In the genomic region with DNA sequence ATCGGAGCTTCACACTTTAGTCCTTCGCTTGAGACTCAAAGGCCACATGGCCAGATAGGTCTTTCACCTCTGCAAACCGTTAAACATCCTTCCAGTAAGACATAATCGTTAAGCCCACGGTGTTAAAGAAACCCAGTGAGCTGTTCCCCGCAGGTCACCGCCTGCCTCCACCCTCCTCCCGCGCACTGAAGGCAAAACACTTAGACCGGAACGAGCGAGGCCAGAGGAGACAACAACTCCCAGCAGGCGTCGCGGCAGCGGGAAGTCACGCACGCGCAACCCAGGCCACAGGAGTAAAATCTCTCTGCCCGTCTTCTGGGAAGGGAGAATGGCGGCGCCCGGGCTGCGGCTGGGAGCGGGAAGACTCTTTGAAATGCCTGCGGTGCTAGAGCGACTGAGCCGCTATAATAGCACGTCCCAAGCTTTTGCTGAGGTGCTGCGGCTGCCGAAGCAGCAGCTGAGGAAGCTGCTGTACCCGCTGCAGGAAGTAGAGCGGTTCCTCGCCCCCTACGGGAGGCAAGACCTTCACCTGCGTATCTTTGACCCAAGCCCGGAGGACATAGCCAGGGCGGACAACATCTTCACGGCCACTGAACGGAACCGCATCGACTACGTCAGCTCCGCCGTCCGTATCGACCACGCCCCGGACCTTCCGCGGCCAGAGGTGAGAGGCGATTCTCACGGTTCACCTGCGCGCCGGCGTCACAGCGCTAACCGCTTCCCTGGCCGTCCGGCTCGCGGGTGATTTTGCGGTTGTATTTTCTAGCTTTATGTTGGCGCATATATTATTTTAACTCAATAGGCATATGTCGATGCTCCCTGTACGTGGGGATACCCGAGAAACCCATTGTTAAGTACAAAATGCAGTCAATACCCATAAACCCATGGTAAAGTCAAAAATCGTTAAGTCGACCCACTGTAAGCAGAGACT, we compare ENCODE assay signal across 1 cellular context.
A peak's percentile ranks its signal among the peaks of the same experiment; 100 is the strongest.
TF ChIP-seq lines count a peak whose summit lies in the region.

Gene GTPBP8 (plus strand): TSS at position 313 of the 931 bp plus-strand sequence. CDS start 16 bp downstream, at position 329.

TF ChIP-seq in GM12878, 131 proteins besides CTCF, POLR2A, EP300 and RAD21 (continued from another document and continues in another):
- peak; percentile 94 for TF ChIP-seq YY1 (IDR thresholded peaks at IDR 0.05; ENCODE audit: low read depth, low read length)
- peak; percentile 35; the same call in 1 of the 2 replicates for TF ChIP-seq SIN3A (IDR thresholded peaks at IDR 0.05; ENCODE audit: low read depth, low read length)
- TF ChIP-seq MTA3 (IDR thresholded peaks at IDR 0.05; ENCODE audit: borderline replicate concordance, low read length): no peak
- 0 out of 2 replicates have a peak, but pooled peaks have one; percentile 68 for TF ChIP-seq HDGF (IDR thresholded peaks at IDR 0.05)
- no peak for TF ChIP-seq SMC3 (IDR thresholded peaks at IDR 0.05; ENCODE audit: borderline replicate concordance, low read length)
- TF ChIP-seq TARDBP (IDR thresholded peaks at IDR 0.05; ENCODE audit: borderline replicate concordance): peak; percentile 34; the same call in 1 of the 2 replicates
- TF ChIP-seq HCFC1 (IDR thresholded peaks at IDR 0.05; ENCODE audit: low read length): peak; percentile 67
- TF ChIP-seq HDAC2 (IDR thresholded peaks at IDR 0.05): no peak
- peak; percentile 77; the same call in 1 of the 2 replicates for TF ChIP-seq MTA2 (IDR thresholded peaks at IDR 0.05; ENCODE audit: low read depth)
- peak; percentile 96 for TF ChIP-seq NBN (IDR thresholded peaks at IDR 0.05)
- TF ChIP-seq DPF2 (IDR thresholded peaks at IDR 0.05): peak; percentile 83
- no peak for TF ChIP-seq BCLAF1 (IDR thresholded peaks at IDR 0.05)
- peak; percentile 37; the same call in 1 of the 2 replicates for TF ChIP-seq MXI1 (IDR thresholded peaks at IDR 0.05; ENCODE audit: low read depth, low read length)
- TF ChIP-seq RCOR1 (conservative IDR thresholded peaks at IDR 0.05; ENCODE audit: low read depth, low read length): 0 out of 2 replicates have a peak, but pooled peaks have one; percentile 28
- TF ChIP-seq NFYA (IDR thresholded peaks at IDR 0.05; ENCODE audit: borderline replicate concordance, low read depth, low read length): no peak
- no peak for TF ChIP-seq CHD1 (IDR thresholded peaks at IDR 0.05; ENCODE audit: low read depth, low read length)
- peak; percentile 69; the same call in 1 of the 2 replicates for TF ChIP-seq ZBED1 (IDR thresholded peaks at IDR 0.05; ENCODE audit: borderline replicate concordance)
- no peak for TF ChIP-seq TCF3 (IDR thresholded peaks at IDR 0.05; ENCODE audit: borderline replicate concordance, insufficient read depth, low read depth, low read length)
- TF ChIP-seq SRF (IDR thresholded peaks at IDR 0.05; ENCODE audit: low read depth in 2 of 2, low read length in 2 of 2): 0 out of 4 replicates have a peak, but pooled peaks of 1 of the 2 experiments have one; percentile 1
- peak; percentile 55 for TF ChIP-seq TAF1 (IDR thresholded peaks at IDR 0.05; ENCODE audit: borderline replicate concordance, low read depth, low read length)
- TF ChIP-seq NR2C1 (IDR thresholded peaks at IDR 0.05): peak; percentile 60
- TF ChIP-seq RUNX3 (IDR thresholded peaks at IDR 0.05; ENCODE audit: low read length): peak; percentile 85
- no peak for TF ChIP-seq WRNIP1 (IDR thresholded peaks at IDR 0.05; ENCODE audit: borderline replicate concordance, low read depth, low read length)
- peak; percentile 93 for TF ChIP-seq POLR2AphosphoS5 (IDR thresholded peaks at IDR 0.05; ENCODE audit: low read length)
- no peak for TF ChIP-seq ZBTB4 (CRISPR knock-in tag; IDR thresholded peaks at IDR 0.05)
- TF ChIP-seq, protein P1, sequence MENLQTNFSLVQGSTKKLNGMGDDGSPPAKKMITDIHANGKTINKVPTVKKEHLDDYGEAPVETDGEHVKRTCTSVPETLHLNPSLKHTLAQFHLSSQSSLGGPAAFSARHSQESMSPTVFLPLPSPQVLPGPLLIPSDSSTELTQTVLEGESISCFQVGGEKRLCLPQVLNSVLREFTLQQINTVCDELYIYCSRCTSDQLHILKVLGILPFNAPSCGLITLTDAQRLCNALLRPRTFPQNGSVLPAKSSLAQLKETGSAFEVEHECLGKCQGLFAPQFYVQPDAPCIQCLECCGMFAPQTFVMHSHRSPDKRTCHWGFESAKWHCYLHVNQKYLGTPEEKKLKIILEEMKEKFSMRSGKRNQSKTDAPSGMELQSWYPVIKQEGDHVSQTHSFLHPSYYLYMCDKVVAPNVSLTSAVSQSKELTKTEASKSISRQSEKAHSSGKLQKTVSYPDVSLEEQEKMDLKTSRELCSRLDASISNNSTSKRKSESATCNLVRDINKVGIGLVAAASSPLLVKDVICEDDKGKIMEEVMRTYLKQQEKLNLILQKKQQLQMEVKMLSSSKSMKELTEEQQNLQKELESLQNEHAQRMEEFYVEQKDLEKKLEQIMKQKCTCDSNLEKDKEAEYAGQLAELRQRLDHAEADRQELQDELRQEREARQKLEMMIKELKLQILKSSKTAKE (IDR thresholded peaks at IDR 0.05; ENCODE audit: low read depth, poor library complexity, severe bottlenecking): peak; percentile 66
- TF ChIP-seq SIX5 (IDR thresholded peaks at IDR 0.05; ENCODE audit: low read depth, low read length, severe bottlenecking): peak; percentile 60
- TF ChIP-seq, protein P2, sequence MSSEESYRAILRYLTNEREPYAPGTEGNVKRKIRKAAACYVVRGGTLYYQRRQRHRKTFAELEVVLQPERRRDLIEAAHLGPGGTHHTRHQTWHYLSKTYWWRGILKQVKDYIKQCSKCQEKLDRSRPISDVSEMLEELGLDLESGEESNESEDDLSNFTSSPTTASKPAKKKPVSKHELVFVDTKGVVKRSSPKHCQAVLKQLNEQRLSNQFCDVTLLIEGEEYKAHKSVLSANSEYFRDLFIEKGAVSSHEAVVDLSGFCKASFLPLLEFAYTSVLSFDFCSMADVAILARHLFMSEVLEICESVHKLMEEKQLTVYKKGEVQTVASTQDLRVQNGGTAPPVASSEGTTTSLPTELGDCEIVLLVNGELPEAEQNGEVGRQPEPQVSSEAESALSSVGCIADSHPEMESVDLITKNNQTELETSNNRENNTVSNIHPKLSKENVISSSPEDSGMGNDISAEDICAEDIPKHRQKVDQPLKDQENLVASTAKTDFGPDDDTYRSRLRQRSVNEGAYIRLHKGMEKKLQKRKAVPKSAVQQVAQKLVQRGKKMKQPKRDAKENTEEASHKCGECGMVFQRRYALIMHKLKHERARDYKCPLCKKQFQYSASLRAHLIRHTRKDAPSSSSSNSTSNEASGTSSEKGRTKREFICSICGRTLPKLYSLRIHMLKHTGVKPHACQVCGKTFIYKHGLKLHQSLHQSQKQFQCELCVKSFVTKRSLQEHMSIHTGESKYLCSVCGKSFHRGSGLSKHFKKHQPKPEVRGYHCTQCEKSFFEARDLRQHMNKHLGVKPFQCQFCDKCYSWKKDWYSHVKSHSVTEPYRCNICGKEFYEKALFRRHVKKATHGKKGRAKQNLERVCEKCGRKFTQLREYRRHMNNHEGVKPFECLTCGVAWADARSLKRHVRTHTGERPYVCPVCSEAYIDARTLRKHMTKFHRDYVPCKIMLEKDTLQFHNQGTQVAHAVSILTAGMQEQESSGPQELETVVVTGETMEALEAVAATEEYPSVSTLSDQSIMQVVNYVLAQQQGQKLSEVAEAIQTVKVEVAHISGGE (CRISPR knock-in tag; IDR thresholded peaks at IDR 0.05): peak; percentile 60
- TF ChIP-seq BRCA1 (IDR thresholded peaks at IDR 0.05; ENCODE audit: low read depth, low read length): no peak
- TF ChIP-seq ZNF217 (IDR thresholded peaks at IDR 0.05): peak; percentile 59; the same call in 1 of the 2 replicates
- TF ChIP-seq IRF5 (IDR thresholded peaks at IDR 0.05; ENCODE audit: borderline replicate concordance): peak; percentile 82; the same call in 1 of the 2 replicates
- peak; percentile 92; the same call in 1 of the 2 replicates for TF ChIP-seq ASH2L (IDR thresholded peaks at IDR 0.05; ENCODE audit: borderline replicate concordance, low read depth)
- peak; percentile 96; the same call in 1 of the 2 replicates for TF ChIP-seq LARP7 (IDR thresholded peaks at IDR 0.05)
- peak; percentile 90; the same call in 1 of the 2 replicates for TF ChIP-seq PML (IDR thresholded peaks at IDR 0.05; ENCODE audit: low read length)
- peak; percentile 67 for TF ChIP-seq ATF7 (IDR thresholded peaks at IDR 0.05; ENCODE audit: low read depth)
- TF ChIP-seq IKZF1 (conservative IDR thresholded peaks at IDR 0.05): peak; percentile 93
- no peak for TF ChIP-seq ZNF622 (IDR thresholded peaks at IDR 0.05)
- no peak for TF ChIP-seq RFX5 (IDR thresholded peaks at IDR 0.05; ENCODE audit: low read depth, low read length)
- TF ChIP-seq TCF7 (IDR thresholded peaks at IDR 0.05; ENCODE audit: borderline replicate concordance): no peak
- peak; percentile 67 for TF ChIP-seq BACH1 (IDR thresholded peaks at IDR 0.05; ENCODE audit: borderline replicate concordance)
- 0 out of 2 replicates have a peak, but pooled peaks have one; percentile 27 for TF ChIP-seq ATF2 (IDR thresholded peaks at IDR 0.05; ENCODE audit: low read length)
- TF ChIP-seq ETV6 (conservative IDR thresholded peaks at IDR 0.05 in 1 of 2, IDR thresholded peaks at IDR 0.05 in 1 of 2; ENCODE audit: borderline replicate concordance in 1 of 2, low read depth in 1 of 2): 0 out of 4 replicates have a peak, but pooled peaks of 1 of the 2 experiments have one; percentile 29
- no peak for TF ChIP-seq SUPT20H (IDR thresholded peaks at IDR 0.05; ENCODE audit: borderline replicate concordance, control insufficient read depth, low read depth, low read length)
- TF ChIP-seq TCF12 (IDR thresholded peaks at IDR 0.05; ENCODE audit: low read depth, low read length): peak; percentile 42; the same call in 1 of the 2 replicates
- peak; percentile 47; the same call in 1 of the 3 replicates for TF ChIP-seq POU2F2 (IDR thresholded peaks at IDR 0.05; ENCODE audit: borderline replicate concordance, low read depth, low read length)
